ENCODE assay signal across 8 cellular contexts in genomic region chr14:35405304-35405996, GRCh38. TPM values are rescaled to one million over a fixed set of nuclear protein-coding genes. Genes with fewer than 3 reads are reported as not detected.
DNase-seq lines count a peak whose midpoint lies in the region; ATAC-seq and TF ChIP-seq lines count a peak whose summit lies in the region.

No MANE protein-coding gene starts in this region.

- CTCF ChIA-PET in mammary epithelial cell (lab: Charles Lee; ENCODE audit: low non-redundant PET) = interaction anchor here (0.6 kb wide), 2 partner anchors 272 to 908 kb away, joined by 6 to 7 read pairs; no protein-coding TSS in a partner anchor

- BruUV-seq in mammary epithelial cell (replicated peaks; lab: Mats Ljungman, UMichigan) = no TSS peak

- H3K27ac ChIP-seq in KOPT-K1 (ENCODE audit: low read depth, low read length, poor library complexity, severe bottlenecking) (peak overlapping the region; percentile 93), mammary epithelial cell (ENCODE audit: insufficient read depth, low read depth, low read length) (peak overlapping the region; percentile 94), lung (ENCODE audit: low read depth in 1 of 2, low read length in 1 of 2) (peak overlapping the region; percentile 97 to 100), transverse colon (peak overlapping the region; percentile 99 to 100 (median 100))

- no peaks in the 10 kb centered on the region for H3K9me3 ChIP-seq in KOPT-K1 (ENCODE audit: insufficient read depth, low read length, poor library complexity, severe bottlenecking)
- no peaks in the 10 kb centered on the region for H3K9me3 ChIP-seq in mammary epithelial cell (replicated peaks; ENCODE audit: insufficient read depth, low read length)
- H3K9me3 ChIP-seq in lung (ENCODE audit: control insufficient read depth in 2 of 2, insufficient read depth in 1 of 2, low read length in 1 of 2) = no peaks in the 10 kb centered on the region
- no peaks in the 10 kb centered on the region for H3K9me3 ChIP-seq in transverse colon

- ATAC-seq in lung (ENCODE audit: insufficient read depth, low FRiP score) (no peak), GM18873 (IDR thresholded peaks at IDR 0.05; ENCODE audit: low FRiP score, unreplicated experiment) (no peak)

- DNase-seq in CD1c-positive myeloid dendritic cell (ENCODE audit: extremely low spot score) (peak; percentile 21), mammary epithelial cell (no peak), lung (ENCODE audit: low spot score) (no peak), transverse colon (peak; percentile 50), NCI-H146 treated with DMSO at 0.1 percent for 48 hours (lab: John Stamatoyannopoulos, UW; ENCODE audit: unreplicated experiment) (no peak), A172 (ENCODE audit: low spot score) (no peak)

- TF ChIP-seq CTCF in mammary epithelial cell (conservative IDR thresholded peaks at IDR 0.05 in 1 of 2, IDR thresholded peaks at IDR 0.05 in 1 of 2; ENCODE audit: extremely low read depth in 1 of 2, insufficient read depth in 1 of 2, low read depth in 1 of 2, low read length in 2 of 2) (no peak), lung (IDR thresholded peaks at IDR 0.05; ENCODE audit: control extremely low read depth, extremely low read depth) (no peak), transverse colon (IDR thresholded peaks at IDR 0.05) (no peak)

- WGBS in mammary epithelial cell (ENCODE audit: low coverage, missing lambda C conversion rate) = 33% methylated on average over 10 of the region's 14 CpGs
- WGBS in lung, 2 donors = 29 to 37% methylated on average over 14 of the region's 14 CpGs
- 46 to 50% methylated on average over 3 to 14 of the region's 14 CpGs for WGBS in transverse colon (ENCODE audit: low coverage in 1 of 2), 2 donors

- TF ChIP-seq POLR2A in transverse colon (IDR thresholded peaks at IDR 0.05) = no peak

- in situ Hi-C loops in mammary epithelial cell (cut with MboI; ENCODE audit: low sequenced_read_pairs in 2 of 2) = loop anchor here (5.0 to 25.0 kb wide), 5 partner anchors 111 to 843 kb away; partner anchors contain the start of gene PSMA6 (in 1 of the 2)
- in situ Hi-C loops in transverse colon (cut with MboI; ENCODE audit: low pct_ligation_motif_present in 1 of 4, low pct_unique_long_range_greater_than_20kb in 1 of 4, low sequenced_read_pairs in 3 of 4) = loop anchor here in 3 of 4 donors (10.0 to 25.0 kb wide), 5 partner anchors 111 to 693 kb away; partner anchors contain the start of genes PSMA6 (in 2 of the 3), CFL2 (in 1 of the 3), PPP2R3C (in 1 of the 3) and PRORP (in 1 of the 3)

- H3K36me3 ChIP-seq in KOPT-K1 (ENCODE audit: insufficient read depth, low read length) (peaks cover 31% of the 10 kb centered on the region), mammary epithelial cell (ENCODE audit: insufficient read depth, low read length) (peaks cover 27% of the 10 kb centered on the region), lung (ENCODE audit: control insufficient read depth in 2 of 2, insufficient read depth in 2 of 2, low read length in 2 of 2) (peaks cover 18 to 25% of the 10 kb centered on the region in 2 donors), transverse colon (peaks cover 0 to 31% (median 23%) of the 10 kb centered on the region in 4 donors)

- no peaks in the 10 kb centered on the region for H4K20me1 ChIP-seq in mammary epithelial cell (ENCODE audit: insufficient read depth, low read length)

- H3K4me2 ChIP-seq in mammary epithelial cell (ENCODE audit: insufficient read depth, low read depth, low read length) = peak overlapping the region; percentile 88

- intact Hi-C loops in mammary epithelial cell (cut with micrococcal nuclease) = loop anchor here (5.0 kb wide), 1 partner anchor 358 kb away; the partner anchor contains the start of gene FAM177A1
- intact Hi-C loops in transverse colon (cut with DNase I; ENCODE audit: low total_unique reads) = loop anchor here (5.0 kb wide), 1 partner anchor 188 kb away; no protein-coding TSS in a partner anchor

- peak overlapping the region; percentile 93 for H3K9ac ChIP-seq in mammary epithelial cell (ENCODE audit: insufficient read depth, low read length)

- dilution Hi-C loops in mammary epithelial cell (cut with HindIII; ENCODE audit: low sequenced_read_pairs) = no loop called here

- H3K27me3 ChIP-seq in mammary epithelial cell (ENCODE audit: insufficient read depth, low read length) (no peaks in the 10 kb centered on the region), lung (ENCODE audit: control insufficient read depth, insufficient read depth) (no peaks in the 10 kb centered on the region), transverse colon (no peaks in the 10 kb centered on the region)

- TF ChIP-seq EP300 in transverse colon (IDR thresholded peaks at IDR 0.05; ENCODE audit: low read depth) = no peak

- H3K79me2 ChIP-seq in mammary epithelial cell (ENCODE audit: insufficient read depth, low read length) = peaks cover 30% of the 10 kb centered on the region

- H3K4me3 ChIP-seq in mammary epithelial cell (replicated peaks in 1 of 3; ENCODE audit: insufficient read depth in 1 of 3, low read depth in 2 of 3, low read length in 3 of 3) = peak overlapping the region; percentile 48 to 92 (median 69)
- H3K4me3 ChIP-seq in lung = peak overlapping the region; percentile 94
- H3K4me3 ChIP-seq in transverse colon = peak overlapping the region; percentile 51 to 94 (median 88)

- peak overlapping the region; percentile 92 for H2AFZ ChIP-seq in mammary epithelial cell (ENCODE audit: low read depth, low read length)

- H3K4me1 ChIP-seq in mammary epithelial cell (ENCODE audit: insufficient read depth, low read length) (peaks cover 38% of the 10 kb centered on the region), lung (ENCODE audit: control insufficient read depth in 2 of 2, insufficient read depth in 2 of 2, low read length in 2 of 2) (peaks cover 3 to 12% of the 10 kb centered on the region in 2 donors), transverse colon (peaks cover 16 to 47% (median 42%) of the 10 kb centered on the region in 4 donors)

RNA-seq across cellular contexts. Expression of gene NFKBIA, which starts 0.9 kb away (rescaled TPM):
- total RNA-seq in mammary epithelial cell = 10 to 100 TPM; 81.0 to 86.7 TPM
- polyA plus RNA-seq in mammary epithelial cell = 59.8 TPM
- polyA minus RNA-seq in mammary epithelial cell = 117 TPM
- total RNA-seq in lung = 100 to 1,000 TPM; 312 to 574 TPM
- polyA plus RNA-seq in lung = 1,000 to 10,000 TPM in 1 of 2 donors, 100 to 1,000 TPM in 1; 182 to 1,327 TPM
- total RNA-seq in transverse colon = 1,000 to 10,000 TPM in 1 of 4 donors, 100 to 1,000 TPM in 3; 362 to 1,916 (median 456) TPM
- total RNA-seq in A172 (2014; rRNA removed; shearing (Covaris generic)) = 41.3 and 58.1 TPM in 2 replicates

Comparison
In these comparisons a context has a peak if more than half of its experiments do, and no peak if none do; other contexts are left out.
1. DNase-seq: peak in CD1c-positive myeloid dendritic cell (single experiment) and transverse colon (single experiment); none in mammary epithelial cell (single experiment), lung (single experiment), NCI-H146 treated with DMSO at 0.1 percent for 48 hours (single experiment) and A172 (single experiment).
2. Peak in every context shown above with its lines, with median percentiles within 50 percentile points of each other: H3K27ac ChIP-seq and H3K4me3 ChIP-seq.